20 cellular contexts compared by ENCODE assay signal in the genomic region with DNA sequence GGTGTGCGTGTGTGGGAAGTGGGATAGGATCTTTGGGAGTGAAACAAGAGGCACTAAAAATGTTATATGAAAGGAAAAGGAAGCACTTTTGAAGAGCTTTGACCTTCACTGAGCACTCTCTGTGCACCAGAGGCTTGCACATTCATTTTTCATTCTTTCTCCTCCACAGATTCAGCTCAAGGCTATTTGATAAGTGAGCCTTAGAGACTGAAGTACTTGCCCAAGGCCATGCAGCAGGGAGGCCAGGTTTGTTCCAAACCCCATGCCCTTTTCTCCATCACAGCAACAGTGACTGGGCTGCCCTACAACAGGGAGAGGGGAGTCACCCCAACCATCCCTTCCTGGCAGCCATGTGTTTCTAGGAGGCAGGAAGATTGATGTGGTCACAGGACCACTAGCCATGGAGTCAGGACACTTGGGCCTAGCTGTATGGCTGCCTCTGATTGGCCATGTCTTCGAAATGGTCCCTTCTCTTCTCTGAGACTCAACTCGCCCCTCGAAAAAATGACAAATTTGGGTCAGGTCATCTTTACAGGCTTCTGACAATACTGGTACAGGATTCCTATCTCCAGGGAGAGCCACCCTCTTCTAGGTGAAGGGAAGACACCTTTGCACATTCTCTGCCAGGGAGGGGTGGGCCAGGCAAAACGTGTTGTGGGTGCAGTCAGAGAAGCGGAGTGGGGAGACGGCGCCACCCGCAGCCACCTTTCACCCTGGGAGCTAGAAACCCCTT.
"Had no signal": no experiment of that assay in that cellular context is flagged by ENCODE, and none has a peak within 500 bp of the region (broad histone marks: within the 10 kb centered on the region; RNA-seq: fewer than 3 reads in every experiment).

No MANE protein-coding gene starts in this region.

- H3K36me3 ChIP-seq: SJSA1 had no signal

- H3K4me2 ChIP-seq: SK-N-SH had no signal

- H3K9me3 ChIP-seq: SJSA1, SK-N-SH had no signal

- H3K27ac ChIP-seq: SJSA1 had no signal

- H3K9me3 Mint-ChIP-seq: IgD-negative memory B cell had no signal

- H3K9ac ChIP-seq: SK-N-SH had no signal

- H3K36me3 Mint-ChIP-seq: IgD-negative memory B cell had no signal

- H3K4me1 ChIP-seq: SJSA1 had no signal

- H3K27me3 ChIP-seq: SJSA1 had no signal

- H3K4me3 ChIP-seq: SJSA1 had no signal

- H3K4me1 Mint-ChIP-seq: IgD-negative memory B cell had no signal

- H3K4me3 Mint-ChIP-seq: IgD-negative memory B cell had no signal

- DNase-seq: KBM-7, MV-4-11, NCI-H1048, NCI-H1105, NCI-H1417, NCI-H1436 treated with DMSO at 0.1 percent for 48 hours, NCI-H1694, NCI-H187 treated with DMSO at 0.1 percent for 48 hours, NCI-H2029 treated with DMSO at 0.1 percent for 48 hours, NCI-H2227 treated with DMSO at 0.1 percent for 48 hours, NCI-H524, NCI-H526 treated with DMSO at 0.1 percent for 48 hours, NCI-H748 treated with DMSO at 0.1 percent for 48 hours, Right ventricle myocardium superior, RPMI8226, SIG-M5, SK-N-SH, SW 1271 had no signal
